21 cellular contexts compared by ENCODE assay signal in genomic region chr22:31238057-31238456, GRCh38. TPM values are rescaled to one million over a fixed set of nuclear protein-coding genes. Genes with fewer than 3 reads are reported as not detected.
DNase-seq lines count a peak whose midpoint lies in the region; ATAC-seq, FAIRE-seq and TF ChIP-seq lines count a peak whose summit lies in the region.
"Had no signal": no experiment of that assay in that cellular context is flagged by ENCODE, and none has a peak within 500 bp of the region (broad histone marks: within the 10 kb centered on the region; RNA-seq: fewer than 3 reads in every experiment).

No MANE protein-coding gene starts in this region.

- peak overlapping the region in 1 of 2 experiments; percentile 36; a peak in 2 of 4 replicates for H3K27ac ChIP-seq in SK-N-SH (ENCODE audit: low read depth in 2 of 2, low read length in 1 of 2)
- H3K27ac ChIP-seq in GM12878 (ENCODE audit: control insufficient read depth, insufficient read depth), result no peak overlapping the region
- H3K27ac ChIP-seq: vagina had no signal

- peaks cover 45% of the 10 kb centered on the region for H3K4me1 Mint-ChIP-seq in HFFc6 (ENCODE audit: low read depth)

- 92% methylated on average over 1 of the region's 1 CpG for WGBS in SK-N-SH (ENCODE audit: low lambda C conversion rate)
- 33% methylated on average over 1 of the region's 1 CpG for WGBS in GM12878 (ENCODE audit: insufficient coverage, insufficient replicate concordance, low lambda C conversion rate, missing lambda C conversion rate)

- no peak overlapping the region for H3K4me3 Mint-ChIP-seq in HFFc6

- H2AFZ ChIP-seq in SK-N-SH (ENCODE audit: low read depth) (no peak overlapping the region), GM12878 (ENCODE audit: control insufficient read depth, low read depth, low read length) (no peak overlapping the region)

- H3K9ac ChIP-seq in SK-N-SH (no peak overlapping the region), GM12878 (ENCODE audit: control insufficient read depth, insufficient read depth, low read length) (no peak overlapping the region)

- no peaks in the 10 kb centered on the region for H3K36me3 Mint-ChIP-seq in HFFc6 (ENCODE audit: low read depth)

- intact Hi-C loops in GM12878 (cut with micrococcal nuclease; ENCODE audit: unreplicated experiment), result loop anchor here (10.0 kb wide), 1 partner anchor 293 kb away; no protein-coding TSS in a partner anchor

- H3K9me3 ChIP-seq in SK-N-SH (no peaks in the 10 kb centered on the region), GM12878 (replicated peaks; ENCODE audit: control insufficient read depth, insufficient read depth, low read length) (no peaks in the 10 kb centered on the region)
- H3K9me3 ChIP-seq: Caco-2, HAP-1, vagina had no signal

- TF ChIP-seq RAD21 in SK-N-SH (IDR thresholded peaks at IDR 0.05; ENCODE audit: low read length) (no peak), GM12878 (IDR thresholded peaks at IDR 0.05; ENCODE audit: insufficient read depth, low read depth, low read length) (no peak)

- no peak overlapping the region; the same call in 1 of the 2 replicates for H3K4me2 ChIP-seq in SK-N-SH
- no peak overlapping the region for H3K4me2 ChIP-seq in GM12878 (ENCODE audit: control insufficient read depth, insufficient read depth)

- BruUV-seq in GM12878 (replicated peaks; lab: Mats Ljungman, UMichigan), result no TSS peak

- H3F3A ChIP-seq in SK-N-SH (replicated peaks; ENCODE audit: insufficient read depth), result peaks cover 36% of the 10 kb centered on the region

- ATAC-seq in SK-N-SH treated with all-trans-retinoic acid at 6 μM for 48 hours, result no peak
- peak; percentile 56 for ATAC-seq in GM18498 (IDR thresholded peaks at IDR 0.05; ENCODE audit: unreplicated experiment)
- peak; percentile 38 for ATAC-seq in HG03442 (IDR thresholded peaks at IDR 0.05; ENCODE audit: unreplicated experiment)
- peak; percentile 94 for ATAC-seq in GM12878
- ATAC-seq: HepG2 had no signal

- peaks cover 0 to 3% of the 10 kb centered on the region in 2 experiments for H3K36me3 ChIP-seq in SK-N-SH (replicated peaks in 1 of 2; ENCODE audit: control insufficient read depth in 1 of 2, insufficient read depth in 2 of 2, low read length in 1 of 2)
- H3K36me3 ChIP-seq in GM12878 (ENCODE audit: control insufficient read depth in 2 of 2, insufficient read depth in 2 of 2, low read length in 1 of 2), result peaks cover 3 to 4% of the 10 kb centered on the region in 2 experiments
- H3K36me3 ChIP-seq: HAP-1, vagina had no signal

- H3K4me3 ChIP-seq in SK-N-SH (ENCODE audit: low read depth in 2 of 2, low read length in 1 of 2) (no peak overlapping the region), GM12878 (no peak overlapping the region)
- H3K4me3 ChIP-seq: HAP-1, vagina had no signal

- no peak for FAIRE-seq in GM12878 (lab: Jason Lieb, UNC)
- FAIRE-seq: frontal cortex, HepG2 had no signal

- CTCF ChIA-PET in SK-N-SH (lab: Yijun Ruan, JAX) (interaction anchor here (3.3 kb wide), 1 partner anchor 75 kb away, joined by 9 read pairs; no protein-coding TSS in a partner anchor), GM12878 (lab: Yijun Ruan, JAX) (interaction anchor here (1.1 kb wide), 1 partner anchor 35 kb away, joined by 3 read pairs; no protein-coding TSS in a partner anchor)

- no peak overlapping the region for H3K27ac Mint-ChIP-seq in HFFc6

- H3K27me3 ChIP-seq in SK-N-SH (ENCODE audit: insufficient read depth) (no peaks in the 10 kb centered on the region), GM12878 (replicated peaks in 1 of 2; ENCODE audit: control insufficient read depth in 2 of 2, insufficient read depth in 2 of 2, low read length in 1 of 2) (no peaks in the 10 kb centered on the region)
- H3K27me3 ChIP-seq: vagina had no signal

- DNase-seq in SK-N-SH (no peak), GM12878 (ENCODE audit: low read depth, low spot score) (no peak), NCI-H1417 (lab: John Stamatoyannopoulos, UW) (no peak), HFFc6 (no peak), hypothalamus (lab: John Stamatoyannopoulos, UW) (no peak)
- DNase-seq: 8988T; activated CD4-positive, alpha-beta T cell treated with anti-CD3 and anti-CD28 coated beads, Interleukin-2, amount 50 U/mL, for 4 hours; Caco-2; erythroblast; mammary epithelial cell; NCI-H1436 treated with DMSO at 0.1 percent for 48 hours; NCI-H526 treated with DMSO at 0.1 percent for 48 hours; Right ventricle myocardium superior; stimulated activated CD4-positive, alpha-beta T cell treated with anti-CD3 and anti-CD28 coated beads, Interleukin-12 subunit alpha, Interleukin-12 subunit beta, amount 100 ng/mL, for 4 hours had no signal

- TF ChIP-seq POLR2A in GM12878 (IDR thresholded peaks at IDR 0.05; ENCODE audit: low read depth, low read length), result no peak

- no peaks in the 10 kb centered on the region for H3K9me2 ChIP-seq in SK-N-SH

- H3K79me2 ChIP-seq in SK-N-SH (ENCODE audit: insufficient read depth), result peaks cover 76% of the 10 kb centered on the region
- peaks cover 5% of the 10 kb centered on the region for H3K79me2 ChIP-seq in GM12878 (ENCODE audit: control insufficient read depth, insufficient read depth, low read length)

- no peaks in the 10 kb centered on the region; the same call in 1 of the 2 replicates for H3K27me3 Mint-ChIP-seq in HFFc6 (ENCODE audit: insufficient read depth)

- H3K4me1 ChIP-seq in SK-N-SH (ENCODE audit: control insufficient read depth in 1 of 2, insufficient read depth in 2 of 2, low read depth in 1 of 2, low read length in 1 of 2), result peaks cover 9 to 21% of the 10 kb centered on the region in 2 experiments
- peaks cover 9% of the 10 kb centered on the region for H3K4me1 ChIP-seq in GM12878 (ENCODE audit: control insufficient read depth, insufficient read depth, low read length)
- H3K4me1 ChIP-seq: HAP-1, vagina had no signal

- SMC1A ChIA-PET in GM12878 (lab: Charles Lee; ENCODE audit: uncharacterized antibody, unreplicated experiment), result interaction anchor here (0.6 kb wide), 1 partner anchor 15 kb away, joined by 3 read pairs; no protein-coding TSS in a partner anchor

- RAD21 ChIA-PET in GM12878 (lab: Charles Lee; ENCODE audit: unreplicated experiment), result no interaction called here

- H4K20me1 ChIP-seq in SK-N-SH (ENCODE audit: insufficient read depth) (no peaks in the 10 kb centered on the region), GM12878 (ENCODE audit: control insufficient read depth, insufficient read depth) (no peaks in the 10 kb centered on the region)

- POLR2A ChIA-PET in SK-N-SH (lab: Yijun Ruan, JAX), result no interaction called here
- POLR2A ChIA-PET in GM12878 (lab: Charles Lee), result no interaction called here

- TF ChIP-seq CTCF in SK-N-SH (IDR thresholded peaks at IDR 0.05), result no peak
- TF ChIP-seq CTCF in GM12878 (IDR thresholded peaks at IDR 0.05 in 2 of 3, conservative IDR thresholded peaks at IDR 0.05 in 1 of 3; ENCODE audit: control insufficient read depth in 2 of 3, extremely low read depth in 1 of 3, insufficient read depth in 1 of 3, low read depth in 3 of 3, low read length in 3 of 3), result no peak
- TF ChIP-seq CTCF in HFFc6 (IDR thresholded peaks at IDR 0.05), result no peak

- no peaks in the 10 kb centered on the region for H3K9me3 Mint-ChIP-seq in HFFc6

- in situ Hi-C loops in GM12878 (cut with MboI), result no loop called here

- no peak for TF ChIP-seq EP300 in SK-N-SH (IDR thresholded peaks at IDR 0.05; ENCODE audit: borderline replicate concordance in 1 of 2, low read depth in 1 of 2, low read length in 1 of 2)
- no peak for TF ChIP-seq EP300 in GM12878 (IDR thresholded peaks at IDR 0.05; ENCODE audit: borderline replicate concordance in 1 of 2, control insufficient read depth in 1 of 2, low read depth in 2 of 2, low read length in 2 of 2)

RNA-seq across cellular contexts. Expression of gene LIMK2, which starts 26.0 kb away (rescaled TPM):
- polyA plus RNA-seq in SK-N-SH (2012; rRNA removed) (9.8 and 10.7 TPM in 2 replicates), GM12878 (2011; rRNA removed) (8.1 and 12.1 TPM in 2 replicates), GM12878 (2014; fragmentation: Illumina TruSeq; extraction: Trizol) (20.6 and 29.8 TPM in 2 replicates), GM12878 (2014; fragmentation: Nextera tagmentation; extraction: Ambion mirVana) (1 to 10 TPM; 2.9 to 5.0 TPM), GM12878 (2014; rRNA removed) (23.3 and 24.2 TPM in 2 replicates), GM12878 (2016; fragmentation: Nextera tagmentation; extraction: Ambion mirVana) (10 to 100 TPM; 31.2 to 32.2 TPM)
- polyA plus RNA-seq in SK-N-SH (2012; cell fraction: cytosol; rRNA removed), result 8.0 and 8.6 TPM in 2 replicates
- polyA plus RNA-seq in SK-N-SH (2012; cell fraction: nucleus; rRNA removed), result 41.7 and 60.0 TPM in 2 replicates
- 97.5 and 99.4 TPM in 2 replicates for total RNA-seq in GM12878 (2013; cell fraction: nucleolus; rRNA removed)
- total RNA-seq in GM12878 (2014; rRNA removed) (32.3 and 34.9 TPM in 2 replicates), GM12878 (2014; rRNA removed; fragmentation: Illumina TruSeq; extraction: Trizol) (21.1 and 23.7 TPM in 2 replicates), GM12878 (2021) (33.5 and 40.4 TPM in 2 replicates)
- polyA plus RNA-seq in GM12878 (2011; ENCODE audit: low read depth), result 8.4 TPM
- polyA plus RNA-seq in GM12878 (2011; cell fraction: cytosol; rRNA removed), result 13.1 and 15.4 TPM in 2 replicates
- 26.8 and 55.4 TPM in 2 replicates for polyA plus RNA-seq in GM12878 (2011; cell fraction: nucleus; rRNA removed)
- polyA plus RNA-seq in GM12878 (2012), result 13.0 and 13.5 TPM in 2 replicates
- polyA minus RNA-seq in GM12878 (2011; rRNA and poly(A)+ RNA removed), result 17.8 and 24.2 TPM in 2 replicates
- polyA minus RNA-seq in GM12878 (2011; cell fraction: cytosol; rRNA and poly(A)+ RNA removed), result 4.1 and 5.8 TPM in 2 replicates
- polyA minus RNA-seq in GM12878 (2011; cell fraction: nucleus; rRNA and poly(A)+ RNA removed), result 17.0 and 28.4 TPM in 2 replicates
- total RNA-seq in HFFc6 (2021; fragmentation: NEBNext Ultra II Directional; extraction: Animal tissue kit (Norgen Biotek cat#: 25700)), result 10 to 100 TPM; 27.9 to 31.4 (median 28.9) TPM

RNA-seq across cellular contexts. Expression of gene PIK3IP1, which starts 54.2 kb away (rescaled TPM):
- polyA plus RNA-seq in SK-N-SH (2012; rRNA removed), result 8.6 and 11.3 TPM in 2 replicates
- 6.6 and 8.7 TPM in 2 replicates for polyA plus RNA-seq in SK-N-SH (2012; cell fraction: cytosol; rRNA removed)
- polyA plus RNA-seq in SK-N-SH (2012; cell fraction: nucleus; rRNA removed), result 9.5 and 13.2 TPM in 2 replicates
- 20.7 and 25.3 TPM in 2 replicates for total RNA-seq in GM12878 (2013; cell fraction: nucleolus; rRNA removed)
- total RNA-seq in GM12878 (2014; rRNA removed), result 3.4 and 3.6 TPM in 2 replicates
- 2.3 and 2.6 TPM in 2 replicates for total RNA-seq in GM12878 (2014; rRNA removed; fragmentation: Illumina TruSeq; extraction: Trizol)
- 3.8 and 4.1 TPM in 2 replicates for total RNA-seq in GM12878 (2021)
- polyA plus RNA-seq in GM12878 (2011; ENCODE audit: low read depth), result 4.0 TPM
- 5.6 and 6.5 TPM in 2 replicates for polyA plus RNA-seq in GM12878 (2011; rRNA removed)
- 5.9 and 6.6 TPM in 2 replicates for polyA plus RNA-seq in GM12878 (2011; cell fraction: cytosol; rRNA removed)
- polyA plus RNA-seq in GM12878 (2011; cell fraction: nucleus; rRNA removed), result 7.6 and 10.6 TPM in 2 replicates
- 6.1 and 8.8 TPM in 2 replicates for polyA plus RNA-seq in GM12878 (2012)
- polyA plus RNA-seq in GM12878 (2014; fragmentation: Illumina TruSeq; extraction: Trizol), result 1.2 and 2.4 TPM in 2 replicates
- under 1 TPM; 0.77 to 0.80 TPM for polyA plus RNA-seq in GM12878 (2014; fragmentation: Nextera tagmentation; extraction: Ambion mirVana)
- 2.4 and 2.9 TPM in 2 replicates for polyA plus RNA-seq in GM12878 (2014; rRNA removed)
- polyA plus RNA-seq in GM12878 (2016; fragmentation: Nextera tagmentation; extraction: Ambion mirVana), result 1 to 10 TPM; 3.0 to 3.1 TPM
- polyA minus RNA-seq in GM12878 (2011; rRNA and poly(A)+ RNA removed), result 4.2 and 7.3 TPM in 2 replicates
- polyA minus RNA-seq in GM12878 (2011; cell fraction: cytosol; rRNA and poly(A)+ RNA removed), result 2.0 and 2.4 TPM in 2 replicates
- 6.4 and 8.6 TPM in 2 replicates for polyA minus RNA-seq in GM12878 (2011; cell fraction: nucleus; rRNA and poly(A)+ RNA removed)
- 10 to 100 TPM in 1 of 6 experiments, 1 to 10 TPM in 5; 8.3 to 11.3 (median 8.9) TPM for total RNA-seq in HFFc6 (2021; fragmentation: NEBNext Ultra II Directional; extraction: Animal tissue kit (Norgen Biotek cat#: 25700))

Comparison
In these comparisons a context has a peak if more than half of its experiments do, and no peak if none do; other contexts are left out.
1. Of the 26 proteins assayed by ChIP-seq in both GM12878 and SK-N-SH: peak only in GM12878: none; only in SK-N-SH: JUND; in both: none; in neither: 25.